8 cellular contexts compared by ENCODE assay signal in the genomic region with DNA sequence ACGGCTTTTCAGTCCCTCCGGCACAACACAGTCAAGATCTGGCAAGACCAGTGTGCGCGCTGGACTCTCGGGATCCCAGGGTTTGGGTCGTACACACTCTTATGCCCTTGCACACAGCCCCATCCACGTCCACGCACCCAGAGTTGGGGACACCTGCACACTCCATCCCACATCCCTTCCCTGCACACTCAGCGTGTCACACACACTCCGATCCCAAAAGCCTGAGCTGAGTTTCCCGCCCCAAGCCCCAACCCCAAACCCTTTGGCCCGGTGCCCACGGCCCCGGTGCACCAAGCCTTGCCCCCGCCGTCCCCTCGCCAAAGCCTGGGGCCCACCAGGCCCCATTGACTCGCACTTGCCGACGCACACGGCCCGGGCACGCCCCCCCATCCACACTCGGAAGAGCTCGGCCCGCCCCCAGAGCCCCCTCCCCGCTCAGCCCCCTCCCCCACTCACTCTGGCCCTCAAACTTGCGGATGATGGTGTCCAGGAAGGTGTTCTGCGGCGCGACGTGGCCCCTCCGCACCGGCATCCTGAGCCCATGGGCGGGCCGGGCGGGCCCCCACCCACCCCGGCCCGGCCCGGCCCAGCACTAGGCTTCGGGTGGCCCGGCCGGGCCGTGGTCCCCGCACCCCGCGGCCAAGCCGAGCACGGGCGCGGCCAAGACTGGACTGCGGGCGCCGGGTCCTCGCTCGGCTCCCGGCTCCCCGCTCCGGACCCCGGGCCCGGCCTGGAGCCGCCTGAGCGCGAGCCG. TPM values are rescaled to one million over a fixed set of nuclear protein-coding genes. Genes with fewer than 3 reads are reported as not detected.
DNase-seq lines count a peak whose midpoint lies in the region; ATAC-seq lines count a peak whose summit lies in the region.

No MANE protein-coding gene starts in this region.

- 3% methylated on average over 63 of the region's 65 CpGs for WGBS in urinary bladder

- ATAC-seq in Right ventricle myocardium inferior (peak; percentile 14), HG02759 (IDR thresholded peaks at IDR 0.05; ENCODE audit: unreplicated experiment) (no peak), GM19397 (IDR thresholded peaks at IDR 0.05; ENCODE audit: unreplicated experiment) (no peak)

- no peak overlapping the region for H3K27ac Mint-ChIP-seq in activated CD4-positive, alpha-beta memory T cell treated with anti-CD3 and anti-CD28 coated beads for 36 hours

- peak overlapping the region; percentile 66 for H3K4me3 Mint-ChIP-seq in activated CD4-positive, alpha-beta memory T cell treated with anti-CD3 and anti-CD28 coated beads for 36 hours

- POLR2A ChIA-PET in activated CD4-positive, alpha-beta memory T cell treated with anti-CD3 and anti-CD28 coated beads for 36 hours (lab: Charles Lee) = no interaction called here

- peak overlapping the region; percentile 69 for H3K4me3 ChIP-seq in urinary bladder (ENCODE audit: low read depth, low read length)

- H3K9me3 Mint-ChIP-seq in activated CD4-positive, alpha-beta memory T cell treated with anti-CD3 and anti-CD28 coated beads for 36 hours = no peaks in the 10 kb centered on the region

- CTCF ChIA-PET in activated CD4-positive, alpha-beta memory T cell treated with anti-CD3 and anti-CD28 coated beads for 36 hours (lab: Charles Lee) = interaction anchor here (1.6 to 3.4 kb wide), 2 partner anchors 7 to 15 kb away, joined by 8 to 27 read pairs; no protein-coding TSS in a partner anchor

- no peaks in the 10 kb centered on the region for H3K36me3 Mint-ChIP-seq in activated CD4-positive, alpha-beta memory T cell treated with anti-CD3 and anti-CD28 coated beads for 36 hours

- H3K4me1 ChIP-seq in urinary bladder (ENCODE audit: insufficient read depth) = no peaks in the 10 kb centered on the region

- H3K27me3 Mint-ChIP-seq in activated CD4-positive, alpha-beta memory T cell treated with anti-CD3 and anti-CD28 coated beads for 36 hours = peaks cover 29% of the 10 kb centered on the region

- H3K4me1 Mint-ChIP-seq in activated CD4-positive, alpha-beta memory T cell treated with anti-CD3 and anti-CD28 coated beads for 36 hours (ENCODE audit: low read depth) = peaks cover 23% of the 10 kb centered on the region

- intact Hi-C loops in Right ventricle myocardium inferior (cut with DNase I) (loop anchor here (1.0 to 10.0 kb wide), 2 partner anchors 12 to 153 kb away; no protein-coding TSS in a partner anchor), cardiac septum (cut with DNase I) (loop anchor here (2.0 kb wide), 1 partner anchor 13 kb away; no protein-coding TSS in a partner anchor)
- intact Hi-C loops in activated CD4-positive, alpha-beta memory T cell treated with anti-CD3 and anti-CD28 coated beads for 36 hours (cut with micrococcal nuclease) = loop anchor here (5.0 kb wide), 1 partner anchor 35 kb away; no protein-coding TSS in a partner anchor

- no peak overlapping the region for H3K27ac ChIP-seq in urinary bladder (ENCODE audit: low read depth)

- DNase-seq in Right ventricle myocardium inferior (ENCODE audit: missing footprints) = no peak
- DNase-seq in cardiac septum (ENCODE audit: low spot score) = no peak
- no peak for DNase-seq in activated CD4-positive, alpha-beta memory T cell treated with anti-CD3 and anti-CD28 coated beads for 36 hours
- DNase-seq in left kidney (ENCODE audit: low read depth, low spot score) = peak; percentile 64
- no peak for DNase-seq in occipital lobe (lab: John Stamatoyannopoulos, UW)

- H3K36me3 ChIP-seq in urinary bladder (ENCODE audit: insufficient read depth) = no peaks in the 10 kb centered on the region

RNA-seq across cellular contexts. Expression of gene KCNH2, which starts 0.6 kb away (rescaled TPM):
- total RNA-seq in Right ventricle myocardium inferior (97.3 TPM), cardiac septum (61.9 TPM), urinary bladder (9.9 TPM), occipital lobe (8.0 TPM)
- under 1 TPM; 0.34 to 0.45 TPM for total RNA-seq in activated CD4-positive, alpha-beta memory T cell treated with anti-CD3 and anti-CD28 coated beads for 36 hours
- 48.5 TPM for polyA plus RNA-seq in urinary bladder

RNA-seq across cellular contexts. Expression of gene NOS3, which starts 13.3 kb away (rescaled TPM):
- total RNA-seq in Right ventricle myocardium inferior = 19.4 TPM
- 26.5 TPM for total RNA-seq in cardiac septum
- 10 to 100 TPM; 10.4 to 13.2 TPM for total RNA-seq in activated CD4-positive, alpha-beta memory T cell treated with anti-CD3 and anti-CD28 coated beads for 36 hours
- total RNA-seq in urinary bladder = 6.0 TPM
- 15.8 TPM for polyA plus RNA-seq in urinary bladder
- 0.78 TPM for total RNA-seq in occipital lobe

RNA-seq across cellular contexts. Expression of gene ATG9B, which starts 46.7 kb away (rescaled TPM):
- total RNA-seq in Right ventricle myocardium inferior (not detected), cardiac septum (0.13 TPM), urinary bladder (not detected), occipital lobe (1.9 TPM)
- total RNA-seq in activated CD4-positive, alpha-beta memory T cell treated with anti-CD3 and anti-CD28 coated beads for 36 hours = 1 to 10 TPM; 3.5 to 4.6 TPM
- polyA plus RNA-seq in urinary bladder = 0.32 TPM

RNA-seq across cellular contexts. Expression of gene ABCB8, which starts 50.7 kb away (rescaled TPM):
- total RNA-seq in Right ventricle myocardium inferior (24.5 TPM), cardiac septum (28.5 TPM), urinary bladder (17.1 TPM), occipital lobe (24.3 TPM)
- total RNA-seq in activated CD4-positive, alpha-beta memory T cell treated with anti-CD3 and anti-CD28 coated beads for 36 hours = 10 to 100 TPM; 48.4 to 49.5 TPM
- 19.4 TPM for polyA plus RNA-seq in urinary bladder
